In genomic region chr12:49079796-49080195, GRCh38 we compare ENCODE assay signal across 1 cellular context.
TF ChIP-seq lines count a peak whose summit lies in the region.

No MANE protein-coding gene starts in this region.

TF ChIP-seq in K562, 482 proteins besides CTCF, POLR2A, EP300 and RAD21:
- no peak for TF ChIP-seq NFYB (IDR thresholded peaks at IDR 0.05; ENCODE audit: extremely low read depth, insufficient read length)
- no peak for TF ChIP-seq BRD9 (IDR thresholded peaks at IDR 0.05; ENCODE audit: low read depth, partially characterized antibody)
- no peak for TF ChIP-seq SMARCA5 (IDR thresholded peaks at IDR 0.05)
- no peak for TF ChIP-seq ZNF165 (CRISPR knock-in tag; IDR thresholded peaks at IDR 0.05; ENCODE audit: borderline replicate concordance)
- TF ChIP-seq HNRNPK (IDR thresholded peaks at IDR 0.05; ENCODE audit: low read depth, low read length, poor library complexity, severe bottlenecking) = no peak
- TF ChIP-seq E4F1 (CRISPR knock-in tag; IDR thresholded peaks at IDR 0.05; ENCODE audit: borderline replicate concordance) = no peak
- no peak for TF ChIP-seq SIN3B (IDR thresholded peaks at IDR 0.05; ENCODE audit: low read depth)
- no peak for TF ChIP-seq BCL6 (CRISPR knock-in tag; IDR thresholded peaks at IDR 0.05)
- no peak for TF ChIP-seq ZNF212 (CRISPR knock-in tag; IDR thresholded peaks at IDR 0.05)
- TF ChIP-seq TFAM (CRISPR knock-in tag; conservative IDR thresholded peaks at IDR 0.05) = no peak
- TF ChIP-seq KDM1A (IDR thresholded peaks at IDR 0.05) = no peak
- TF ChIP-seq NR2C2 (CRISPR knock-in tag; IDR thresholded peaks at IDR 0.05) = no peak
- TF ChIP-seq NR2C2 (tag; IDR thresholded peaks at IDR 0.05) = no peak
- TF ChIP-seq ZNF785 (CRISPR knock-in tag; IDR thresholded peaks at IDR 0.05) = no peak
- TF ChIP-seq PPARD (CRISPR knock-in tag; IDR thresholded peaks at IDR 0.05) = no peak
- TF ChIP-seq CBX5 (IDR thresholded peaks at IDR 0.05; ENCODE audit: borderline replicate concordance, low read depth) = no peak
- no peak for TF ChIP-seq STAT5A (IDR thresholded peaks at IDR 0.05; ENCODE audit: borderline replicate concordance, low read length)
- no peak for TF ChIP-seq COPS2 (conservative IDR thresholded peaks at IDR 0.05)
- TF ChIP-seq ZNF780A (CRISPR knock-in tag; IDR thresholded peaks at IDR 0.05) = no peak
- no peak for TF ChIP-seq NR0B1 (IDR thresholded peaks at IDR 0.05; ENCODE audit: partially characterized antibody)
- no peak for TF ChIP-seq MAFK (IDR thresholded peaks at IDR 0.05; ENCODE audit: low read length)
